1 cellular context compared by ENCODE assay signal in the genomic region with DNA sequence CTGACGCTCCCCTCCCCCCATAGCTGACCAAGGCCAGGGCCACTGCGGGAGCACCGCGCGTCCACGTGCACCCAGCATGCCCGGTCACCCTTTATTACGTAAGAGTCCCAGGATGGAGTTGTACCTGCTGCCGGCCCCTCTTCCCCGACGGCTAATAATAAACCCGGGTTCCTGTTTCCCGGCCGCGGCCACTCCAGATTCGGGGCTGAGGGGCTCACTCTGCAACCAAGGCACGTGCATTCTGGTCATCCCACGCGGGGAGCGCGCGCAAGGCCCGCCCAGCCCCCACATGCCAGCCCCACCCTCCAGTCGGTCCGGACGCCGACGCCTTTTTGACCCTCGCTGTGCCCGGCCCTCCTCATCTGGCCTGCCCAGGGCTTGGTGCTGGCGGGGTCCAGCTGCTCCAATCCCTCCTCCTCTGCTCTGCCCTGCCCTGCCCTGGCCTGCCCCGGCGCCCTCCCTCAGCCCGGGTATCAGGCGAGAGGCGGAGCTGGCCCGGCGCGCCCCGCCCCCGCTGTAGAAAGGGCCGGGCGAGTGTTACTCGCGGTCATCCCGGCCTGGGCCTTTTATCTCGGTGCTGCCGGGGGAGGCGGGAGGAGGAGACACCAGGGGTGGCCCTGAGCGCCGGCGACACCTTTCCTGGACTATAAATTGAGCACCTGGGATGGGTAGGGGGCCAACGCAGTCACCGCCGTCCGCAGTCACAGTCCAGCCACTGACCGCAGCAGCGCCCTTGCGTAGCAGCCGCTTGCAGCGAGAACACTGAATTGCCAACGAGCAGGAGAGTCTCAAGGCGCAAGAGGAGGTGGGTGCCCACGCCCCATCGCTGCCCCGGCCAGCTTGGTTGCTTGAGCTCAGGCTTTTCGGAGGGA.
TF ChIP-seq lines count a peak whose summit lies in the region.

No MANE protein-coding gene starts in this region.

TF ChIP-seq in K562, 482 proteins besides CTCF, POLR2A, EP300 and RAD21 (continued from another document and continues in another):
- TF ChIP-seq, protein P1, sequence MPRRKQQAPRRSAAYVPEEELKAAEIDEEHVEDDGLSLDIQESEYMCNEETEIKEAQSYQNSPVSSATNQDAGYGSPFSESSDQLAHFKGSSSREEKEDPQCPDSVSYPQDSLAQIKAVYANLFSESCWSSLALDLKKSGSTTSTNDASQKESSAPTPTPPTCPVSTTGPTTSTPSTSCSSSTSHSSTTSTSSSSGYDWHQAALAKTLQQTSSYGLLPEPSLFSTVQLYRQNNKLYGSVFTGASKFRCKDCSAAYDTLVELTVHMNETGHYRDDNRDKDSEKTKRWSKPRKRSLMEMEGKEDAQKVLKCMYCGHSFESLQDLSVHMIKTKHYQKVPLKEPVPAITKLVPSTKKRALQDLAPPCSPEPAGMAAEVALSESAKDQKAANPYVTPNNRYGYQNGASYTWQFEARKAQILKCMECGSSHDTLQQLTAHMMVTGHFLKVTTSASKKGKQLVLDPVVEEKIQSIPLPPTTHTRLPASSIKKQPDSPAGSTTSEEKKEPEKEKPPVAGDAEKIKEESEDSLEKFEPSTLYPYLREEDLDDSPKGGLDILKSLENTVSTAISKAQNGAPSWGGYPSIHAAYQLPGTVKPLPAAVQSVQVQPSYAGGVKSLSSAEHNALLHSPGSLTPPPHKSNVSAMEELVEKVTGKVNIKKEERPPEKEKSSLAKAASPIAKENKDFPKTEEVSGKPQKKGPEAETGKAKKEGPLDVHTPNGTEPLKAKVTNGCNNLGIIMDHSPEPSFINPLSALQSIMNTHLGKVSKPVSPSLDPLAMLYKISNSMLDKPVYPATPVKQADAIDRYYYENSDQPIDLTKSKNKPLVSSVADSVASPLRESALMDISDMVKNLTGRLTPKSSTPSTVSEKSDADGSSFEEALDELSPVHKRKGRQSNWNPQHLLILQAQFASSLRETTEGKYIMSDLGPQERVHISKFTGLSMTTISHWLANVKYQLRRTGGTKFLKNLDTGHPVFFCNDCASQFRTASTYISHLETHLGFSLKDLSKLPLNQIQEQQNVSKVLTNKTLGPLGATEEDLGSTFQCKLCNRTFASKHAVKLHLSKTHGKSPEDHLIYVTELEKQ (CRISPR knock-in tag; IDR thresholded peaks at IDR 0.05): no peak
- TF ChIP-seq POLR2H (tag; IDR thresholded peaks at IDR 0.05; ENCODE audit: low read depth): peak; percentile 90
- TF ChIP-seq LEF1 (IDR thresholded peaks at IDR 0.05): peak; percentile 80
- no peak for TF ChIP-seq POLR3A (IDR thresholded peaks at IDR 0.05; ENCODE audit: borderline replicate concordance, extremely low read depth, insufficient read depth, insufficient read length)
- TF ChIP-seq L3MBTL2 (IDR thresholded peaks at IDR 0.05): peak; percentile 84
- TF ChIP-seq NCOA6 (IDR thresholded peaks at IDR 0.05): no peak
- no peak for TF ChIP-seq ATF1 (CRISPR knock-in tag; IDR thresholded peaks at IDR 0.05)
- TF ChIP-seq ATF1 (tag; IDR thresholded peaks at IDR 0.05): peak; percentile 66
- peak; percentile 64 for TF ChIP-seq PCBP1 (IDR thresholded peaks at IDR 0.05; ENCODE audit: low read depth, low read length, poor library complexity, severe bottlenecking)
- TF ChIP-seq COPS2 (conservative IDR thresholded peaks at IDR 0.05): no peak
- TF ChIP-seq TCF7 (IDR thresholded peaks at IDR 0.05; ENCODE audit: borderline replicate concordance): peak; percentile 60; the same call in 1 of the 2 replicates
- TF ChIP-seq MCM3 (IDR thresholded peaks at IDR 0.05): no peak
- TF ChIP-seq TEAD4 (IDR thresholded peaks at IDR 0.05; ENCODE audit: low read length): peak; percentile 51
- TF ChIP-seq TEAD4 (CRISPR knock-in tag; IDR thresholded peaks at IDR 0.05; ENCODE audit: borderline replicate concordance): no peak
- 0 out of 2 replicates have a peak, but pooled peaks have one; percentile 37 for TF ChIP-seq ZNF12 (CRISPR knock-in tag; IDR thresholded peaks at IDR 0.05)
- TF ChIP-seq TFAM (CRISPR knock-in tag; conservative IDR thresholded peaks at IDR 0.05): no peak
- no peak; the same call in 1 of the 2 replicates for TF ChIP-seq ZBTB1 (CRISPR knock-in tag; IDR thresholded peaks at IDR 0.05; ENCODE audit: borderline replicate concordance, low read depth)
- TF ChIP-seq DMBX1 (CRISPR knock-in tag; IDR thresholded peaks at IDR 0.05; ENCODE audit: borderline replicate concordance): no peak
- no peak for TF ChIP-seq FIP1L1 (IDR thresholded peaks at IDR 0.05; ENCODE audit: low read depth, low read length, poor library complexity, severe bottlenecking)
- TF ChIP-seq ZBTB34 (CRISPR knock-in tag; IDR thresholded peaks at IDR 0.05): no peak
- TF ChIP-seq BRCA1 (IDR thresholded peaks at IDR 0.05): no peak
- TF ChIP-seq BRCA1 (CRISPR knock-in tag; IDR thresholded peaks at IDR 0.05): no peak
- no peak for TF ChIP-seq PURB (CRISPR knock-in tag; IDR thresholded peaks at IDR 0.05; ENCODE audit: low read depth)
- peak; percentile 34; the same call in 1 of the 2 replicates for TF ChIP-seq NCOA1 (IDR thresholded peaks at IDR 0.05; ENCODE audit: low read depth)
- no peak for TF ChIP-seq ZFP36 (IDR thresholded peaks at IDR 0.05; ENCODE audit: low read depth, low read length, partially characterized antibody)
- TF ChIP-seq TEAD2 (tag; IDR thresholded peaks at IDR 0.05): no peak
- no peak for TF ChIP-seq ZNF780A (CRISPR knock-in tag; IDR thresholded peaks at IDR 0.05)
- TF ChIP-seq IRF2 (CRISPR knock-in tag; IDR thresholded peaks at IDR 0.05): no peak
- TF ChIP-seq, protein P2, sequence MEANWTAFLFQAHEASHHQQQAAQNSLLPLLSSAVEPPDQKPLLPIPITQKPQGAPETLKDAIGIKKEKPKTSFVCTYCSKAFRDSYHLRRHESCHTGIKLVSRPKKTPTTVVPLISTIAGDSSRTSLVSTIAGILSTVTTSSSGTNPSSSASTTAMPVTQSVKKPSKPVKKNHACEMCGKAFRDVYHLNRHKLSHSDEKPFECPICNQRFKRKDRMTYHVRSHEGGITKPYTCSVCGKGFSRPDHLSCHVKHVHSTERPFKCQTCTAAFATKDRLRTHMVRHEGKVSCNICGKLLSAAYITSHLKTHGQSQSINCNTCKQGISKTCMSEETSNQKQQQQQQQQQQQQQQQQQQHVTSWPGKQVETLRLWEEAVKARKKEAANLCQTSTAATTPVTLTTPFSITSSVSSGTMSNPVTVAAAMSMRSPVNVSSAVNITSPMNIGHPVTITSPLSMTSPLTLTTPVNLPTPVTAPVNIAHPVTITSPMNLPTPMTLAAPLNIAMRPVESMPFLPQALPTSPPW (CRISPR knock-in tag; IDR thresholded peaks at IDR 0.05): peak; percentile 87
- TF ChIP-seq CBX1 (IDR thresholded peaks at IDR 0.05; ENCODE audit: low read depth): peak; percentile 69
- TF ChIP-seq FOXK2 (conservative IDR thresholded peaks at IDR 0.05 in 1 of 2, IDR thresholded peaks at IDR 0.05 in 1 of 2; ENCODE audit: low read depth in 2 of 2): 0 out of 4 replicates have a peak, but pooled peaks of 1 of the 2 experiments have one; percentile 31
- no peak for TF ChIP-seq EHMT2 (IDR thresholded peaks at IDR 0.05)
- TF ChIP-seq, protein P3, sequence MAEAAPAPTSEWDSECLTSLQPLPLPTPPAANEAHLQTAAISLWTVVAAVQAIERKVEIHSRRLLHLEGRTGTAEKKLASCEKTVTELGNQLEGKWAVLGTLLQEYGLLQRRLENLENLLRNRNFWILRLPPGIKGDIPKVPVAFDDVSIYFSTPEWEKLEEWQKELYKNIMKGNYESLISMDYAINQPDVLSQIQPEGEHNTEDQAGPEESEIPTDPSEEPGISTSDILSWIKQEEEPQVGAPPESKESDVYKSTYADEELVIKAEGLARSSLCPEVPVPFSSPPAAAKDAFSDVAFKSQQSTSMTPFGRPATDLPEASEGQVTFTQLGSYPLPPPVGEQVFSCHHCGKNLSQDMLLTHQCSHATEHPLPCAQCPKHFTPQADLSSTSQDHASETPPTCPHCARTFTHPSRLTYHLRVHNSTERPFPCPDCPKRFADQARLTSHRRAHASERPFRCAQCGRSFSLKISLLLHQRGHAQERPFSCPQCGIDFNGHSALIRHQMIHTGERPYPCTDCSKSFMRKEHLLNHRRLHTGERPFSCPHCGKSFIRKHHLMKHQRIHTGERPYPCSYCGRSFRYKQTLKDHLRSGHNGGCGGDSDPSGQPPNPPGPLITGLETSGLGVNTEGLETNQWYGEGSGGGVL (CRISPR knock-in tag; IDR thresholded peaks at IDR 0.05): no peak
- no peak for TF ChIP-seq ZNF75A (CRISPR knock-in tag; IDR thresholded peaks at IDR 0.05)
- no peak; the same call in 1 of the 2 replicates for TF ChIP-seq RB1 (IDR thresholded peaks at IDR 0.05; ENCODE audit: low read depth)
- no peak for TF ChIP-seq ZNF561 (CRISPR knock-in tag; conservative IDR thresholded peaks at IDR 0.05)
- TF ChIP-seq ZNF143 (CRISPR knock-in tag; IDR thresholded peaks at IDR 0.05): no peak
- TF ChIP-seq RBM34 (IDR thresholded peaks at IDR 0.05; ENCODE audit: borderline replicate concordance, insufficient read depth, low read length): no peak
- TF ChIP-seq RBM25 (IDR thresholded peaks at IDR 0.05; ENCODE audit: low read depth, low read length, severe bottlenecking): no peak
- no peak for TF ChIP-seq SMAD2 (IDR thresholded peaks at IDR 0.05; ENCODE audit: low read depth, low read length)
- TF ChIP-seq ETV6 (IDR thresholded peaks at IDR 0.05; ENCODE audit: borderline replicate concordance in 1 of 2, low read depth in 2 of 2, low read length in 1 of 2): no peak
- TF ChIP-seq ETV6 (CRISPR knock-in tag; IDR thresholded peaks at IDR 0.05; ENCODE audit: borderline replicate concordance): no peak
- TF ChIP-seq LARP7 (IDR thresholded peaks at IDR 0.05): no peak
- TF ChIP-seq TRIM24 (IDR thresholded peaks at IDR 0.05): peak; percentile 12 to 17; a peak in 1 of 4 replicates
- TF ChIP-seq HINFP (tag; conservative IDR thresholded peaks at IDR 0.05; ENCODE audit: low read depth): no peak
- no peak for TF ChIP-seq SNIP1 (IDR thresholded peaks at IDR 0.05; ENCODE audit: low read depth)
- no peak for TF ChIP-seq MAFG (tag; conservative IDR thresholded peaks at IDR 0.05)
- TF ChIP-seq FOXP4 (CRISPR knock-in tag; IDR thresholded peaks at IDR 0.05; ENCODE audit: borderline replicate concordance): no peak
- TF ChIP-seq MYBL2 (IDR thresholded peaks at IDR 0.05; ENCODE audit: low read depth): no peak
- no peak for TF ChIP-seq MYBL2 (CRISPR knock-in tag; IDR thresholded peaks at IDR 0.05; ENCODE audit: borderline replicate concordance)
- 0 out of 2 replicates have a peak, but pooled peaks have one; percentile 24 for TF ChIP-seq SAFB (IDR thresholded peaks at IDR 0.05; ENCODE audit: borderline replicate concordance, low read depth, low read length)
- TF ChIP-seq, protein P4, sequence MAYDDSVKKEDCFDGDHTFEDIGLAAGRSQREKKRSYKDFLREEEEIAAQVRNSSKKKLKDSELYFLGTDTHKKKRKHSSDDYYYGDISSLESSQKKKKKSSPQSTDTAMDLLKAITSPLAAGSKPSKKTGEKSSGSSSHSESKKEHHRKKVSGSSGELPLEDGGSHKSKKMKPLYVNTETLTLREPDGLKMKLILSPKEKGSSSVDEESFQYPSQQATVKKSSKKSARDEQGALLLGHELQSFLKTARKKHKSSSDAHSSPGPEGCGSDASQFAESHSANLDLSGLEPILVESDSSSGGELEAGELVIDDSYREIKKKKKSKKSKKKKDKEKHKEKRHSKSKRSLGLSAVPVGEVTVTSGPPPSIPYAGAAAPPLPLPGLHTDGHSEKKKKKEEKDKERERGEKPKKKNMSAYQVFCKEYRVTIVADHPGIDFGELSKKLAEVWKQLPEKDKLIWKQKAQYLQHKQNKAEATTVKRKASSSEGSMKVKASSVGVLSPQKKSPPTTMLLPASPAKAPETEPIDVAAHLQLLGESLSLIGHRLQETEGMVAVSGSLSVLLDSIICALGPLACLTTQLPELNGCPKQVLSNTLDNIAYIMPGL (CRISPR knock-in tag; IDR thresholded peaks at IDR 0.05): no peak
- TF ChIP-seq ESRRA (IDR thresholded peaks at IDR 0.05; ENCODE audit: borderline replicate concordance, low read depth): peak; percentile 45; the same call in 1 of the 2 replicates
- peak; percentile 85 for TF ChIP-seq PHF21A (IDR thresholded peaks at IDR 0.05; ENCODE audit: borderline replicate concordance, low read depth)
- no peak for TF ChIP-seq ZNF224 (CRISPR knock-in tag; IDR thresholded peaks at IDR 0.05)
- TF ChIP-seq PHF20 (IDR thresholded peaks at IDR 0.05; ENCODE audit: partially characterized antibody): no peak
- TF ChIP-seq ZNF316 (IDR thresholded peaks at IDR 0.05): no peak
